ENCODE assay signal across 2 cellular contexts in genomic region chr9:134052941-134053340, GRCh38.
TF ChIP-seq lines count a peak whose summit lies in the region.

No MANE protein-coding gene starts in this region.

TF ChIP-seq in HepG2, 621 proteins besides CTCF, POLR2A, EP300 and RAD21:
- no peak for TF ChIP-seq ZNF816 (CRISPR knock-in tag; IDR thresholded peaks at IDR 0.05; ENCODE audit: borderline replicate concordance)
- no peak for TF ChIP-seq NBN (conservative IDR thresholded peaks at IDR 0.05)
- TF ChIP-seq ZBTB3 (CRISPR knock-in tag; IDR thresholded peaks at IDR 0.05; ENCODE audit: borderline replicate concordance, low read depth), result no peak
- no peak for TF ChIP-seq ZBTB14 (CRISPR knock-in tag; IDR thresholded peaks at IDR 0.05)
- TF ChIP-seq ZMAT3 (CRISPR knock-in tag; conservative IDR thresholded peaks at IDR 0.05), result no peak
- TF ChIP-seq ZNF354B (CRISPR knock-in tag; IDR thresholded peaks at IDR 0.05), result no peak
- TF ChIP-seq BORCS8-MEF2B (CRISPR knock-in tag; IDR thresholded peaks at IDR 0.05), result no peak
- no peak for TF ChIP-seq SKIL (CRISPR knock-in tag; IDR thresholded peaks at IDR 0.05; ENCODE audit: borderline replicate concordance)
- no peak for TF ChIP-seq CEBPB (IDR thresholded peaks at IDR 0.05; ENCODE audit: borderline replicate concordance, low read depth, low read length)
- TF ChIP-seq PITX1 (CRISPR knock-in tag; IDR thresholded peaks at IDR 0.05), result no peak
- no peak for TF ChIP-seq TEAD2 (CRISPR knock-in tag; IDR thresholded peaks at IDR 0.05)
- no peak for TF ChIP-seq WIZ (CRISPR knock-in tag; IDR thresholded peaks at IDR 0.05)
- no peak for TF ChIP-seq RARG (CRISPR knock-in tag; IDR thresholded peaks at IDR 0.05; ENCODE audit: low read depth)
- no peak for TF ChIP-seq AGO1 (IDR thresholded peaks at IDR 0.05; ENCODE audit: low read depth, low read length, poor library complexity, severe bottlenecking)
- no peak for TF ChIP-seq ZNF720 (CRISPR knock-in tag; IDR thresholded peaks at IDR 0.05)
- no peak for TF ChIP-seq ZNF251 (CRISPR knock-in tag; IDR thresholded peaks at IDR 0.05)
- no peak for TF ChIP-seq HINFP (CRISPR knock-in tag; IDR thresholded peaks at IDR 0.05; ENCODE audit: low read depth)
- TF ChIP-seq, protein P1, sequence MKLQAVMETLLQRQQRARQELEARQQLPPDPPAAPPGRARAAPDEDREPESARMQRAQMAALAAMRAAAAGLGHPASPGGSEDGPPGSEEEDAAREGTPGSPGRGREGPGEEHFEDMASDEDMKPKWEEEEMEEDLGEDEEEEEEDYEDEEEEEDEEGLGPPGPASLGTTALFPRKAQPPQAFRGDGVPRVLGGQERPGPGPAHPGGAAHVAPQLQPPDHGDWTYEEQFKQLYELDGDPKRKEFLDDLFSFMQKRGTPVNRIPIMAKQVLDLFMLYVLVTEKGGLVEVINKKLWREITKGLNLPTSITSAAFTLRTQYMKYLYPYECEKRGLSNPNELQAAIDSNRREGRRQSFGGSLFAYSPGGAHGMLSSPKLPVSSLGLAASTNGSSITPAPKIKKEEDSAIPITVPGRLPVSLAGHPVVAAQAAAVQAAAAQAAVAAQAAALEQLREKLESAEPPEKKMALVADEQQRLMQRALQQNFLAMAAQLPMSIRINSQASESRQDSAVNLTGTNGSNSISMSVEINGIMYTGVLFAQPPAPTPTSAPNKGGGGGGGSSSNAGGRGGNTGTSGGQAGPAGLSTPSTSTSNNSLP (IDR thresholded peaks at IDR 0.05; ENCODE audit: low read depth, low read length), result no peak

TF ChIP-seq in H1, 55 proteins besides CTCF, POLR2A, EP300 and RAD21:
- no peak for TF ChIP-seq RBBP5 (IDR thresholded peaks at IDR 0.05; ENCODE audit: borderline replicate concordance, low read depth, low read length)
- no peak for TF ChIP-seq SIN3A (conservative IDR thresholded peaks at IDR 0.05 in 1 of 2, IDR thresholded peaks at IDR 0.05 in 1 of 2; ENCODE audit: low read depth in 1 of 2, low read length in 2 of 2)
- no peak for TF ChIP-seq RFX5 (IDR thresholded peaks at IDR 0.05; ENCODE audit: borderline replicate concordance, low read depth, low read length)
- TF ChIP-seq TAF1 (IDR thresholded peaks at IDR 0.05; ENCODE audit: low read depth, low read length), result no peak
- TF ChIP-seq SUZ12 (IDR thresholded peaks at IDR 0.05; ENCODE audit: low read length), result no peak
- TF ChIP-seq TEAD4 (IDR thresholded peaks at IDR 0.05; ENCODE audit: low read depth, low read length), result no peak
- TF ChIP-seq, protein P2, sequence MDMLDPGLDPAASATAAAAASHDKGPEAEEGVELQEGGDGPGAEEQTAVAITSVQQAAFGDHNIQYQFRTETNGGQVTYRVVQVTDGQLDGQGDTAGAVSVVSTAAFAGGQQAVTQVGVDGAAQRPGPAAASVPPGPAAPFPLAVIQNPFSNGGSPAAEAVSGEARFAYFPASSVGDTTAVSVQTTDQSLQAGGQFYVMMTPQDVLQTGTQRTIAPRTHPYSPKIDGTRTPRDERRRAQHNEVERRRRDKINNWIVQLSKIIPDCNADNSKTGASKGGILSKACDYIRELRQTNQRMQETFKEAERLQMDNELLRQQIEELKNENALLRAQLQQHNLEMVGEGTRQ (IDR thresholded peaks at IDR 0.05; ENCODE audit: low read length), result no peak
- TF ChIP-seq CHD2 (IDR thresholded peaks at IDR 0.05; ENCODE audit: low read length), result no peak
- TF ChIP-seq JUND (IDR thresholded peaks at IDR 0.05; ENCODE audit: low read length), result no peak
- TF ChIP-seq SRF (IDR thresholded peaks at IDR 0.05; ENCODE audit: low read depth, low read length), result no peak
- no peak for TF ChIP-seq GABPA (IDR thresholded peaks at IDR 0.05; ENCODE audit: borderline replicate concordance, insufficient read depth, low read length)
- TF ChIP-seq, protein P3, sequence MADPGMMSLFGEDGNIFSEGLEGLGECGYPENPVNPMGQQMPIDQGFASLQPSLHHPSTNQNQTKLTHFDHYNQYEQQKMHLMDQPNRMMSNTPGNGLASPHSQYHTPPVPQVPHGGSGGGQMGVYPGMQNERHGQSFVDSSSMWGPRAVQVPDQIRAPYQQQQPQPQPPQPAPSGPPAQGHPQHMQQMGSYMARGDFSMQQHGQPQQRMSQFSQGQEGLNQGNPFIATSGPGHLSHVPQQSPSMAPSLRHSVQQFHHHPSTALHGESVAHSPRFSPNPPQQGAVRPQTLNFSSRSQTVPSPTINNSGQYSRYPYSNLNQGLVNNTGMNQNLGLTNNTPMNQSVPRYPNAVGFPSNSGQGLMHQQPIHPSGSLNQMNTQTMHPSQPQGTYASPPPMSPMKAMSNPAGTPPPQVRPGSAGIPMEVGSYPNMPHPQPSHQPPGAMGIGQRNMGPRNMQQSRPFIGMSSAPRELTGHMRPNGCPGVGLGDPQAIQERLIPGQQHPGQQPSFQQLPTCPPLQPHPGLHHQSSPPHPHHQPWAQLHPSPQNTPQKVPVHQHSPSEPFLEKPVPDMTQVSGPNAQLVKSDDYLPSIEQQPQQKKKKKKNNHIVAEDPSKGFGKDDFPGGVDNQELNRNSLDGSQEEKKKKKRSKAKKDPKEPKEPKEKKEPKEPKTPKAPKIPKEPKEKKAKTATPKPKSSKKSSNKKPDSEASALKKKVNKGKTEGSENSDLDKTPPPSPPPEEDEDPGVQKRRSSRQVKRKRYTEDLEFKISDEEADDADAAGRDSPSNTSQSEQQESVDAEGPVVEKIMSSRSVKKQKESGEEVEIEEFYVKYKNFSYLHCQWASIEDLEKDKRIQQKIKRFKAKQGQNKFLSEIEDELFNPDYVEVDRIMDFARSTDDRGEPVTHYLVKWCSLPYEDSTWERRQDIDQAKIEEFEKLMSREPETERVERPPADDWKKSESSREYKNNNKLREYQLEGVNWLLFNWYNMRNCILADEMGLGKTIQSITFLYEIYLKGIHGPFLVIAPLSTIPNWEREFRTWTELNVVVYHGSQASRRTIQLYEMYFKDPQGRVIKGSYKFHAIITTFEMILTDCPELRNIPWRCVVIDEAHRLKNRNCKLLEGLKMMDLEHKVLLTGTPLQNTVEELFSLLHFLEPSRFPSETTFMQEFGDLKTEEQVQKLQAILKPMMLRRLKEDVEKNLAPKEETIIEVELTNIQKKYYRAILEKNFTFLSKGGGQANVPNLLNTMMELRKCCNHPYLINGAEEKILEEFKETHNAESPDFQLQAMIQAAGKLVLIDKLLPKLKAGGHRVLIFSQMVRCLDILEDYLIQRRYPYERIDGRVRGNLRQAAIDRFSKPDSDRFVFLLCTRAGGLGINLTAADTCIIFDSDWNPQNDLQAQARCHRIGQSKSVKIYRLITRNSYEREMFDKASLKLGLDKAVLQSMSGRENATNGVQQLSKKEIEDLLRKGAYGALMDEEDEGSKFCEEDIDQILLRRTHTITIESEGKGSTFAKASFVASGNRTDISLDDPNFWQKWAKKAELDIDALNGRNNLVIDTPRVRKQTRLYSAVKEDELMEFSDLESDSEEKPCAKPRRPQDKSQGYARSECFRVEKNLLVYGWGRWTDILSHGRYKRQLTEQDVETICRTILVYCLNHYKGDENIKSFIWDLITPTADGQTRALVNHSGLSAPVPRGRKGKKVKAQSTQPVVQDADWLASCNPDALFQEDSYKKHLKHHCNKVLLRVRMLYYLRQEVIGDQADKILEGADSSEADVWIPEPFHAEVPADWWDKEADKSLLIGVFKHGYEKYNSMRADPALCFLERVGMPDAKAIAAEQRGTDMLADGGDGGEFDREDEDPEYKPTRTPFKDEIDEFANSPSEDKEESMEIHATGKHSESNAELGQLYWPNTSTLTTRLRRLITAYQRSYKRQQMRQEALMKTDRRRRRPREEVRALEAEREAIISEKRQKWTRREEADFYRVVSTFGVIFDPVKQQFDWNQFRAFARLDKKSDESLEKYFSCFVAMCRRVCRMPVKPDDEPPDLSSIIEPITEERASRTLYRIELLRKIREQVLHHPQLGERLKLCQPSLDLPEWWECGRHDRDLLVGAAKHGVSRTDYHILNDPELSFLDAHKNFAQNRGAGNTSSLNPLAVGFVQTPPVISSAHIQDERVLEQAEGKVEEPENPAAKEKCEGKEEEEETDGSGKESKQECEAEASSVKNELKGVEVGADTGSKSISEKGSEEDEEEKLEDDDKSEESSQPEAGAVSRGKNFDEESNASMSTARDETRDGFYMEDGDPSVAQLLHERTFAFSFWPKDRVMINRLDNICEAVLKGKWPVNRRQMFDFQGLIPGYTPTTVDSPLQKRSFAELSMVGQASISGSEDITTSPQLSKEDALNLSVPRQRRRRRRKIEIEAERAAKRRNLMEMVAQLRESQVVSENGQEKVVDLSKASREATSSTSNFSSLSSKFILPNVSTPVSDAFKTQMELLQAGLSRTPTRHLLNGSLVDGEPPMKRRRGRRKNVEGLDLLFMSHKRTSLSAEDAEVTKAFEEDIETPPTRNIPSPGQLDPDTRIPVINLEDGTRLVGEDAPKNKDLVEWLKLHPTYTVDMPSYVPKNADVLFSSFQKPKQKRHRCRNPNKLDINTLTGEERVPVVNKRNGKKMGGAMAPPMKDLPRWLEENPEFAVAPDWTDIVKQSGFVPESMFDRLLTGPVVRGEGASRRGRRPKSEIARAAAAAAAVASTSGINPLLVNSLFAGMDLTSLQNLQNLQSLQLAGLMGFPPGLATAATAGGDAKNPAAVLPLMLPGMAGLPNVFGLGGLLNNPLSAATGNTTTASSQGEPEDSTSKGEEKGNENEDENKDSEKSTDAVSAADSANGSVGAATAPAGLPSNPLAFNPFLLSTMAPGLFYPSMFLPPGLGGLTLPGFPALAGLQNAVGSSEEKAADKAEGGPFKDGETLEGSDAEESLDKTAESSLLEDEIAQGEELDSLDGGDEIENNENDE (IDR thresholded peaks at IDR 0.05; ENCODE audit: insufficient replicate concordance, low read length), result no peak
- no peak for TF ChIP-seq E2F6 (IDR thresholded peaks at IDR 0.05)
- TF ChIP-seq CREB1 (IDR thresholded peaks at IDR 0.05), result no peak
- TF ChIP-seq SIRT6 (IDR thresholded peaks at IDR 0.05; ENCODE audit: low read length), result no peak
- TF ChIP-seq BRCA1 (IDR thresholded peaks at IDR 0.05; ENCODE audit: low read depth, low read length), result no peak
- no peak for TF ChIP-seq CTBP2 (IDR thresholded peaks at IDR 0.05; ENCODE audit: borderline replicate concordance, insufficient read depth, insufficient read length, low read length)
- no peak for TF ChIP-seq KDM1A (IDR thresholded peaks at IDR 0.05; ENCODE audit: borderline replicate concordance, low read length)
